Comparison of ENCODE assay signal across 23 cellular contexts in genomic region chr1:244064621-244065020, GRCh38.
"Had no signal": no experiment of that assay in that cellular context is flagged by ENCODE, and none has a peak within 500 bp of the region (broad histone marks: within the 10 kb centered on the region; RNA-seq: fewer than 3 reads in every experiment).

No MANE protein-coding gene starts in this region.

- H3K27ac ChIP-seq: adrenal gland, ascending aorta, brain microvascular endothelial cell, left lung, skin epidermis, testis, transverse colon had no signal

- H3K4me3 ChIP-seq: adrenal gland, ascending aorta, left lung, lung, skin epidermis, testis, transverse colon had no signal

- H3K36me3 ChIP-seq: adrenal gland, ascending aorta, brain microvascular endothelial cell, left lung, transverse colon had no signal

- H3K9me3 ChIP-seq: adrenal gland, ascending aorta, left lung, testis, transverse colon had no signal

- H3K4me1 ChIP-seq: adrenal gland, ascending aorta, left lung, testis had no signal

- H3K27me3 ChIP-seq: adrenal gland, ascending aorta, brain microvascular endothelial cell, left lung, testis, transverse colon had no signal

- DNase-seq: activated CD4-positive, alpha-beta T cell treated with anti-CD3 and anti-CD28 coated beads for 1 hour; activated CD4-positive, alpha-beta T cell treated with anti-CD3 and anti-CD28 coated beads, Interleukin-2, amount 50 U/mL, for 1 hour; activated CD8-positive, alpha-beta memory T cell treated with anti-CD3 and anti-CD28 coated beads, Interleukin-2, amount 10 ng/mL, durations not matched to agents 7 days and 5 days; activated CD8-positive, alpha-beta T cell treated with anti-CD3 and anti-CD28 coated beads, Interleukin-2, amount 10 ng/mL, durations not matched to agents 7 days and 5 days; activated naive CD4-positive, alpha-beta T cell treated with Interleukin-2 at 50 U/mL for 16 hours; activated T-cell treated with anti-CD3 and anti-CD28 coated beads for 4 hours; activated T-cell treated with anti-CD3 and anti-CD28 coated beads, Interleukin-2, amount 50 U/mL, for 72 hours; brain microvascular endothelial cell; cortex of kidney; foreskin fibroblast; left lung; naive B cell; stimulated activated CD4-positive, alpha-beta T cell treated with anti-CD3 and anti-CD28 coated beads, Interleukin-12 subunit alpha, Interleukin-12 subunit beta, amount 100 ng/mL, for 4 hours; stimulated activated CD4-positive, alpha-beta T cell treated with anti-CD3 and anti-CD28 coated beads, Interleukin-4, amount 100 ng/mL, for 1 hour; stimulated activated naive CD8-positive, alpha-beta T cell treated with anti-CD3 and anti-CD28 coated beads, Interleukin-15, Interleukin-2, amounts not matched to agents 100 U/mL and 50 U/mL, for 24 hours; T-helper 17 cell; T1000; testis; transverse colon had no signal
